In the genomic region with DNA sequence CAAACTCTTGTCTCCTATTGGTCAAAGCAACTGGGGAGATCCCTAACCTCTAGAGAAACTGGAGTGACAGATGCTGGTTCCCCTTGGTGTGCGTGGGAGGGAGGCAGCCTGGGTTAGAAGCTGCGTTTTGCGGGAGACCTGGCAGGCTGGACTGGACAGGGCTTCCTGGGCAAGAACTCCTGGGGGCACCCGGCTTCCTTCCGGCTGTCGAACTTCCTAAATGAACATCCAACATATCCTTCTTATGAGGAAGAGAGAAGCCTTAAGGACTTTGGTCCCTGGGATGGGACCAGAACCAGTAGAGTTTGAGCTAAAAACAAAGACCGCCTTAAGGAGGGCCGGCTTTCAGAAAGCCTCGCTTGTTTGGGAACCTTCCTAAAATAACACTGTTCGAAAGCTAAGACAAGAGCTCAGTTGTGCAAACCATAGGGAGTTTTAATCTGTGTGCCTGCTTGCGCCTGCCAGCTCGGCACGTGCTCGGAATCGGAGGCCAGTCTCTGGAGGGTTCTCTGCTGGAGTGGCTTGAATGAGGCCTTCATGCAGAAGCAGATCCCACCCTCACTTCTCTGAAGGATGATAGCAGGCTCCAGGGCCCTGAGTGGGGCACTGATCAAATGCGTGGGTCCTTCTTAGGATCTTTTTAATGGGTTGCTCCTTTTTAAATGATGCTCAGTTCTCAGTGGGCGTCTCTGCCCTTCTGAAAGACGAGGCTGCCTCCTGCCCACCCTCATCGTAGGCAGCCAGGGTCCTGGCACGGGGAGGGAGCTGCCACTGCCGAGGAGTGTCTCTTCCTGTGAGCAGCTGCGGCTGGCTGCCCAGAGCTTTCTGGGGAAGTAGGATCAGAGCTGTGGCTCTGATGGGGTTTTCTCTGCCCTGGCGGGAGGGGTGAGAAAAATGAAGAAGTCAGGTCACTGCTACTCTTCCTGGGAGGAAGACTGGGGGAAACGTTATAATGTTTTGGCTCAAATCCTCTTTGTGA, we compare ENCODE assay signal across 12 cellular contexts. TPM values are rescaled to one million over a fixed set of nuclear protein-coding genes. Genes with fewer than 3 reads are reported as not detected.
DNase-seq lines count a peak whose midpoint lies in the region; ATAC-seq and TF ChIP-seq lines count a peak whose summit lies in the region.
"Had no signal": no experiment of that assay in that cellular context is flagged by ENCODE, and none has a peak within 500 bp of the region (broad histone marks: within the 10 kb centered on the region; RNA-seq: fewer than 3 reads in every experiment).

No MANE protein-coding gene starts in this region.

- H3K4me3 ChIP-seq in left lung (no peak overlapping the region), tibial nerve (no peak overlapping the region)
- H3K4me3 ChIP-seq: SJSA1 had no signal

- no peaks in the 10 kb centered on the region for H3K27me3 Mint-ChIP-seq in activated naive CD4-positive, alpha-beta T cell treated with anti-CD3 and anti-CD28 coated beads for 36 hours (ENCODE audit: low read depth)
- H3K27me3 Mint-ChIP-seq in brain = peaks cover 4% of the 10 kb centered on the region

- no peak overlapping the region for H3K27ac Mint-ChIP-seq in activated naive CD4-positive, alpha-beta T cell treated with anti-CD3 and anti-CD28 coated beads for 36 hours
- peak overlapping the region in 1 of 2 donors; percentile 26 for H3K27ac Mint-ChIP-seq in activated naive CD4-positive, alpha-beta T cell treated with anti-CD3 and anti-CD28 coated beads, Interleukin-2, amount 50 U/mL, for 72 hours
- H3K27ac Mint-ChIP-seq in brain = peak overlapping the region; percentile 12 to 76 (median 57)

- CTCF ChIA-PET in activated naive CD4-positive, alpha-beta T cell treated with anti-CD3 and anti-CD28 coated beads for 36 hours (lab: Charles Lee) = interaction anchor here (1.6 to 1.7 kb wide), 2 partner anchors 28 to 38 kb away, joined by 3 to 6 read pairs; no protein-coding TSS in a partner anchor

- 5% methylated on average over 22 to 24 of the region's 24 CpGs for WGBS in tibial nerve, 2 donors

- TF ChIP-seq POLR2A in tibial nerve (IDR thresholded peaks at IDR 0.05) = no peak

- H3K9me3 Mint-ChIP-seq in activated naive CD4-positive, alpha-beta T cell treated with anti-CD3 and anti-CD28 coated beads for 36 hours = no peaks in the 10 kb centered on the region
- no peaks in the 10 kb centered on the region for H3K9me3 Mint-ChIP-seq in activated naive CD4-positive, alpha-beta T cell treated with anti-CD3 and anti-CD28 coated beads, Interleukin-2, amount 50 U/mL, for 72 hours
- H3K9me3 Mint-ChIP-seq in brain = peaks cover 0 to 4% (median 0%) of the 10 kb centered on the region in 5 experiments
- H3K9me3 Mint-ChIP-seq: activated T-cell treated with anti-CD3 and anti-CD28 coated beads, Interleukin-2, amount 50 U/mL, for 4 hours had no signal

- peaks cover 0 to 30% of the 10 kb centered on the region in 2 donors for H3K27me3 ChIP-seq in left lung
- no peaks in the 10 kb centered on the region for H3K27me3 ChIP-seq in tibial nerve

- H3K36me3 ChIP-seq in left lung = no peaks in the 10 kb centered on the region
- no peaks in the 10 kb centered on the region for H3K36me3 ChIP-seq in tibial nerve
- H3K36me3 ChIP-seq: SJSA1 had no signal

- peak in 1 of 2 donors; percentile 63 for TF ChIP-seq EP300 in tibial nerve (IDR thresholded peaks at IDR 0.05)

- peak overlapping the region; percentile 8 for H3K4me3 Mint-ChIP-seq in activated naive CD4-positive, alpha-beta T cell treated with anti-CD3 and anti-CD28 coated beads for 36 hours
- no peak overlapping the region for H3K4me3 Mint-ChIP-seq in brain
- H3K4me3 Mint-ChIP-seq: activated T-cell treated with anti-CD3 and anti-CD28 coated beads, Interleukin-2, amount 50 U/mL, for 4 hours had no signal

- TF ChIP-seq CTCF in brain (conservative IDR thresholded peaks at IDR 0.05) = no peak
- no peak for TF ChIP-seq CTCF in left lung (IDR thresholded peaks at IDR 0.05)
- no peak for TF ChIP-seq CTCF in tibial nerve (IDR thresholded peaks at IDR 0.05)

- H3K27ac ChIP-seq in left lung (no peak overlapping the region), tibial nerve (peak overlapping the region in 2 of 4 donors; percentile 60 to 68)
- H3K27ac ChIP-seq: foreskin keratinocyte, KMS-11, SJSA1 had no signal

- intact Hi-C loops in activated naive CD4-positive, alpha-beta T cell treated with anti-CD3 and anti-CD28 coated beads for 36 hours (cut with micrococcal nuclease) = no loop called here
- intact Hi-C loops in left lung (cut with DNase I) = no loop called here

- H3K4me1 Mint-ChIP-seq in activated naive CD4-positive, alpha-beta T cell treated with anti-CD3 and anti-CD28 coated beads for 36 hours (ENCODE audit: low read depth) = peaks cover 22% of the 10 kb centered on the region
- H3K4me1 Mint-ChIP-seq in brain = peaks cover 57% of the 10 kb centered on the region

- no peak for DNase-seq in activated naive CD4-positive, alpha-beta T cell treated with anti-CD3 and anti-CD28 coated beads for 36 hours
- DNase-seq in activated naive CD4-positive, alpha-beta T cell treated with anti-CD3 and anti-CD28 coated beads, Interleukin-2, amount 50 U/mL, for 72 hours (ENCODE audit: low spot score in 2 of 2) = no peak
- DNase-seq in left lung (peak in 1 of 2 donors; percentile 57), tibial nerve (ENCODE audit: low spot score in 2 of 2) (peak; percentile 27 to 41), HCEC 1CT (no peak), activated gamma-delta T cell treated with Interleukin-2 at 50 U/mL for 16 hours (no peak)
- DNase-seq: activated T-cell treated with anti-CD3 and anti-CD28 coated beads, Interleukin-2, amount 50 U/mL, for 4 hours; foreskin keratinocyte had no signal

- H3K9me3 ChIP-seq in left lung (no peaks in the 10 kb centered on the region), tibial nerve (no peaks in the 10 kb centered on the region)
- H3K9me3 ChIP-seq: SJSA1 had no signal

- no peaks in the 10 kb centered on the region for H3K36me3 Mint-ChIP-seq in activated naive CD4-positive, alpha-beta T cell treated with anti-CD3 and anti-CD28 coated beads for 36 hours (ENCODE audit: low read depth)
- H3K36me3 Mint-ChIP-seq in activated naive CD4-positive, alpha-beta T cell treated with anti-CD3 and anti-CD28 coated beads, Interleukin-2, amount 50 U/mL, for 72 hours = no peaks in the 10 kb centered on the region
- H3K36me3 Mint-ChIP-seq in brain = no peaks in the 10 kb centered on the region

- peaks cover 4 to 31% of the 10 kb centered on the region in 2 donors for H3K4me1 ChIP-seq in left lung
- peaks cover 0 to 40% (median 23%) of the 10 kb centered on the region in 4 donors for H3K4me1 ChIP-seq in tibial nerve
- H3K4me1 ChIP-seq: foreskin keratinocyte, SJSA1 had no signal

- ATAC-seq in activated naive CD4-positive, alpha-beta T cell treated with anti-CD3 and anti-CD28 coated beads, Interleukin-2, amount 50 U/mL, for 72 hours = no peak
- ATAC-seq in left lung (peak; percentile 68), HG02981 (IDR thresholded peaks at IDR 0.05; ENCODE audit: unreplicated experiment) (no peak)
- ATAC-seq: foreskin keratinocyte had no signal

RNA-seq across cellular contexts. Expression of a gene that starts 30.8 kb away (rescaled TPM):
- total RNA-seq in activated naive CD4-positive, alpha-beta T cell treated with anti-CD3 and anti-CD28 coated beads for 36 hours = 1 to 10 TPM; 5.0 to 5.6 TPM
- total RNA-seq in activated naive CD4-positive, alpha-beta T cell treated with anti-CD3 and anti-CD28 coated beads, Interleukin-2, amount 50 U/mL, for 72 hours = 1 to 10 TPM; 1.3 to 8.0 TPM
- 19.3 TPM for polyA plus RNA-seq in brain (ENCODE audit: insufficient read depth, low read depth, low replicate concordance)
- total RNA-seq in left lung (1 to 10 TPM; 1.3 to 1.5 TPM), tibial nerve (10 to 100 TPM in 2 of 4 donors, 1 to 10 TPM in 2; 9.6 to 17.0 (median 11.6) TPM)
- total RNA-seq: SJSA1 had no signal

Comparison
In these comparisons a context has a peak if more than half of its experiments do, and no peak if none do; other contexts are left out.
1. DNase-seq: peak in tibial nerve (2 of 2); none in activated naive CD4-positive, alpha-beta T cell treated with anti-CD3 and anti-CD28 coated beads for 36 hours (single experiment), activated naive CD4-positive, alpha-beta T cell treated with anti-CD3 and anti-CD28 coated beads, Interleukin-2, amount 50 U/mL, for 72 hours (0 of 2), HCEC 1CT (single experiment) and activated gamma-delta T cell treated with Interleukin-2 at 50 U/mL for 16 hours (single experiment).